Comparison of ENCODE assay signal across 20 cellular contexts in genomic region chr5:90965110-90965676, GRCh38.
DNase-seq lines count a peak whose midpoint lies in the region; ATAC-seq, FAIRE-seq and TF ChIP-seq lines count a peak whose summit lies in the region.
"Had no signal": no experiment of that assay in that cellular context is flagged by ENCODE, and none has a peak within 500 bp of the region (broad histone marks: within the 10 kb centered on the region; RNA-seq: fewer than 3 reads in every experiment).

No MANE protein-coding gene starts in this region.

- no peak for TF ChIP-seq EP300 in A549 (IDR thresholded peaks at IDR 0.05)

- peak overlapping the region; percentile 87 for H3K27ac Mint-ChIP-seq in activated T-helper 2 cell treated with anti-CD3 and anti-CD28 coated beads, Interferon-gamma antibody, Interleukin-2, Interleukin-4, amounts not matched to agents 10 μg/mL and 5 μg/mL and 100 μg/mL, durations not matched to agents 14 hours and 24 hours and 36 hours
- peak overlapping the region; percentile 54 for H3K27ac Mint-ChIP-seq in stimulated activated naive CD8-positive, alpha-beta T cell treated with anti-CD3 and anti-CD28 coated beads, Interleukin-15, Interleukin-2, amounts not matched to agents 100 ng/mL and 50 ng/mL, for 24 hours
- H3K27ac Mint-ChIP-seq: CD4-positive, CD25-positive, alpha-beta regulatory T cell; CD8-positive, alpha-beta memory T cell had no signal

- 82% methylated on average over 7 of the region's 7 CpGs for WGBS in A549 (ENCODE audit: missing lambda C conversion rate)

- no peak for ATAC-seq in A549
- no peak for ATAC-seq in GM21515 (IDR thresholded peaks at IDR 0.05; ENCODE audit: unreplicated experiment)
- ATAC-seq: GM23338 had no signal

- CTCF ChIA-PET in A549 (lab: Yijun Ruan, JAX): interaction anchor here (1.3 to 1.4 kb wide), 2 partner anchors 100 to 114 kb away, joined by 3 read pairs; no protein-coding TSS in a partner anchor

- H3K36me3 Mint-ChIP-seq in activated T-helper 2 cell treated with anti-CD3 and anti-CD28 coated beads, Interferon-gamma antibody, Interleukin-2, Interleukin-4, amounts not matched to agents 10 μg/mL and 5 μg/mL and 100 μg/mL, durations not matched to agents 14 hours and 24 hours and 36 hours (ENCODE audit: low read depth): no peaks in the 10 kb centered on the region
- no peaks in the 10 kb centered on the region for H3K36me3 Mint-ChIP-seq in stimulated activated naive CD8-positive, alpha-beta T cell treated with anti-CD3 and anti-CD28 coated beads, Interleukin-15, Interleukin-2, amounts not matched to agents 100 ng/mL and 50 ng/mL, for 24 hours (ENCODE audit: low read depth)
- H3K36me3 Mint-ChIP-seq: CD4-positive, CD25-positive, alpha-beta regulatory T cell; CD8-positive, alpha-beta memory T cell had no signal

- FAIRE-seq in A549 (lab: Jason Lieb, UNC): peak; percentile 13
- FAIRE-seq: GM12891, H54 had no signal

- no peaks in the 10 kb centered on the region for H3K36me3 ChIP-seq in tibial artery
- H3K36me3 ChIP-seq: BE2C had no signal

- H3K4me3 ChIP-seq in A549: no peak overlapping the region
- H3K4me3 ChIP-seq in tibial artery: no peak overlapping the region
- H3K4me3 ChIP-seq: GM23338 had no signal

- DNase-seq in A549 (ENCODE audit: low read depth in 1 of 2, low spot score in 1 of 2) (no peak), dermis blood vessel endothelial cell (peak; percentile 18), tibial artery (no peak)
- no peak for DNase-seq in activated T-helper 2 cell treated with anti-CD3 and anti-CD28 coated beads, Interferon-gamma antibody, Interleukin-2, Interleukin-4, amounts not matched to agents 10 μg/mL and 5 μg/mL and 100 μg/mL, durations not matched to agents 14 hours and 24 hours and 36 hours (ENCODE audit: low spot score)
- DNase-seq: ACHN; BE2C; C1 segment of cervical spinal cord; CD4-positive, CD25-positive, alpha-beta regulatory T cell; CD8-positive, alpha-beta memory T cell; COR-L47; DMS 273 treated with DMSO at 0.1 percent for 48 hours; DMS53; DND-41; EL; HCEC 1CT had no signal

- peaks cover 2% of the 10 kb centered on the region for H3K27me3 Mint-ChIP-seq in activated T-helper 2 cell treated with anti-CD3 and anti-CD28 coated beads, Interferon-gamma antibody, Interleukin-2, Interleukin-4, amounts not matched to agents 10 μg/mL and 5 μg/mL and 100 μg/mL, durations not matched to agents 14 hours and 24 hours and 36 hours (ENCODE audit: low read depth)
- peaks cover 11% of the 10 kb centered on the region for H3K27me3 Mint-ChIP-seq in stimulated activated naive CD8-positive, alpha-beta T cell treated with anti-CD3 and anti-CD28 coated beads, Interleukin-15, Interleukin-2, amounts not matched to agents 100 ng/mL and 50 ng/mL, for 24 hours

- TF ChIP-seq RAD21 in A549 (conservative IDR thresholded peaks at IDR 0.05 in 1 of 2, IDR thresholded peaks at IDR 0.05 in 1 of 2): no peak

- H3K4me1 ChIP-seq in A549: peaks cover 7% of the 10 kb centered on the region; the same call in 1 of the 3 replicates
- H3K4me1 ChIP-seq in tibial artery: no peaks in the 10 kb centered on the region

- H3K9me3 ChIP-seq in A549: peaks cover 4% of the 10 kb centered on the region; the same call in 1 of the 3 replicates
- H3K9me3 ChIP-seq in tibial artery: peaks cover 0 to 5% (median 0%) of the 10 kb centered on the region in 3 donors

- H3K4me2 ChIP-seq in A549: no peak overlapping the region
- H3K4me2 ChIP-seq: GM23338 had no signal

- H3K27ac ChIP-seq in A549 (no peak overlapping the region; a peak in 1 of 6 replicates), tibial artery (no peak overlapping the region)

- intact Hi-C loops in activated T-helper 2 cell treated with anti-CD3 and anti-CD28 coated beads, Interferon-gamma antibody, Interleukin-2, Interleukin-4, amounts not matched to agents 10 μg/mL and 5 μg/mL and 100 μg/mL, durations not matched to agents 14 hours and 24 hours and 36 hours (cut with micrococcal nuclease): loop anchor here (1.0 to 5.0 kb wide), 3 partner anchors 9 to 302 kb away; no protein-coding TSS in a partner anchor
- intact Hi-C loops in tibial artery (cut with DNase I; ENCODE audit: low total_unique reads): no loop called here

- peak overlapping the region; percentile 52 for H3K4me3 Mint-ChIP-seq in activated T-helper 2 cell treated with anti-CD3 and anti-CD28 coated beads, Interferon-gamma antibody, Interleukin-2, Interleukin-4, amounts not matched to agents 10 μg/mL and 5 μg/mL and 100 μg/mL, durations not matched to agents 14 hours and 24 hours and 36 hours (ENCODE audit: low read depth)
- peak overlapping the region; percentile 0 for H3K4me3 Mint-ChIP-seq in stimulated activated naive CD8-positive, alpha-beta T cell treated with anti-CD3 and anti-CD28 coated beads, Interleukin-15, Interleukin-2, amounts not matched to agents 100 ng/mL and 50 ng/mL, for 24 hours
- H3K4me3 Mint-ChIP-seq: CD4-positive, CD25-positive, alpha-beta regulatory T cell; CD8-positive, alpha-beta memory T cell; GM23338 had no signal

- no peak for TF ChIP-seq POLR2A in A549 (IDR thresholded peaks at IDR 0.05; ENCODE audit: low read length)

- no peak for TF ChIP-seq CTCF in A549 (IDR thresholded peaks at IDR 0.05)
- no peak for TF ChIP-seq CTCF in tibial artery (IDR thresholded peaks at IDR 0.05)

- H3K4me1 Mint-ChIP-seq in activated T-helper 2 cell treated with anti-CD3 and anti-CD28 coated beads, Interferon-gamma antibody, Interleukin-2, Interleukin-4, amounts not matched to agents 10 μg/mL and 5 μg/mL and 100 μg/mL, durations not matched to agents 14 hours and 24 hours and 36 hours (ENCODE audit: low read depth): peaks cover 35% of the 10 kb centered on the region
- peaks cover 16% of the 10 kb centered on the region for H3K4me1 Mint-ChIP-seq in stimulated activated naive CD8-positive, alpha-beta T cell treated with anti-CD3 and anti-CD28 coated beads, Interleukin-15, Interleukin-2, amounts not matched to agents 100 ng/mL and 50 ng/mL, for 24 hours (ENCODE audit: low read depth)
- H3K4me1 Mint-ChIP-seq: CD4-positive, CD25-positive, alpha-beta regulatory T cell; CD8-positive, alpha-beta memory T cell had no signal

- H3K9me3 Mint-ChIP-seq in activated T-helper 2 cell treated with anti-CD3 and anti-CD28 coated beads, Interferon-gamma antibody, Interleukin-2, Interleukin-4, amounts not matched to agents 10 μg/mL and 5 μg/mL and 100 μg/mL, durations not matched to agents 14 hours and 24 hours and 36 hours: peaks cover 6% of the 10 kb centered on the region
- H3K9me3 Mint-ChIP-seq in stimulated activated naive CD8-positive, alpha-beta T cell treated with anti-CD3 and anti-CD28 coated beads, Interleukin-15, Interleukin-2, amounts not matched to agents 100 ng/mL and 50 ng/mL, for 24 hours: no peaks in the 10 kb centered on the region

- POLR2A ChIA-PET in A549 (lab: Yijun Ruan, JAX): no interaction called here

- H3K27me3 ChIP-seq in tibial artery: no peaks in the 10 kb centered on the region
- H3K27me3 ChIP-seq: BE2C had no signal

TF ChIP-seq in A549, 52 proteins besides CTCF, POLR2A, EP300 and RAD21:
- no peak for TF ChIP-seq USF2 (IDR thresholded peaks at IDR 0.05)
- no peak for TF ChIP-seq MYC (IDR thresholded peaks at IDR 0.05; ENCODE audit: borderline replicate concordance, low read length)
- TF ChIP-seq HOXA7 (CRISPR knock-in tag; IDR thresholded peaks at IDR 0.05): no peak
- TF ChIP-seq GATA3 (IDR thresholded peaks at IDR 0.05; ENCODE audit: borderline replicate concordance): no peak
- TF ChIP-seq HEYL (CRISPR knock-in tag; IDR thresholded peaks at IDR 0.05): no peak
- no peak for TF ChIP-seq CBX2 (IDR thresholded peaks at IDR 0.05; ENCODE audit: borderline replicate concordance, low read depth)
- TF ChIP-seq TFCP2L1 (CRISPR knock-in tag; IDR thresholded peaks at IDR 0.05): no peak
TF ChIP-seq in A549: peak in this region for 0.
